In genomic region chr16:29744541-29745101, GRCh38 we compare ENCODE assay signal across 14 cellular contexts. TPM values are rescaled to one million over a fixed set of nuclear protein-coding genes. Genes with fewer than 3 reads are reported as not detected.
DNase-seq lines count a peak whose midpoint lies in the region; ATAC-seq and TF ChIP-seq lines count a peak whose summit lies in the region.
"Had no signal": no experiment of that assay in that cellular context is flagged by ENCODE, and none has a peak within 500 bp of the region (broad histone marks: within the 10 kb centered on the region; RNA-seq: fewer than 3 reads in every experiment).

No MANE protein-coding gene starts in this region.

- H3K4me2 ChIP-seq in Karpas-422 (ENCODE audit: low read depth, low read length, poor library complexity, severe bottlenecking), result no peak overlapping the region

- no peaks in the 10 kb centered on the region for H3K36me3 ChIP-seq in Karpas-422 (ENCODE audit: insufficient read depth, low read length)
- H3K36me3 ChIP-seq: vagina had no signal

- DNase-seq in stimulated activated CD4-positive, alpha-beta T cell treated with anti-CD3 and anti-CD28 coated beads, Interleukin-2, amount 100 ng/mL, for 24 hours, result peak; percentile 17 to 30
- DNase-seq in stimulated activated CD4-positive, alpha-beta T cell treated with anti-CD3 and anti-CD28 coated beads, Interleukin-1b, Interleukin-23, amount 100 ng/mL, for 48 hours, result no peak
- DNase-seq in activated B cell treated with CpG ODN at 0.5 μM for 24 hours (no peak), memory B cell (ENCODE audit: low spot score in 2 of 2) (no peak), Karpas-422 (no peak), Ammon's horn (ENCODE audit: low spot score) (no peak), caudate nucleus (lab: John Stamatoyannopoulos, UW) (no peak)
- DNase-seq: NCI-H2081 treated with DMSO at 0.1 percent for 48 hours had no signal

- H3K27me3 Mint-ChIP-seq in activated B cell treated with CpG ODN at 0.5 μM for 24 hours (no peaks in the 10 kb centered on the region), memory B cell (no peaks in the 10 kb centered on the region)

- H3K36me3 Mint-ChIP-seq in activated B cell treated with CpG ODN at 0.5 μM for 24 hours (ENCODE audit: low read depth) (peaks cover 49% of the 10 kb centered on the region), memory B cell (peaks cover 29% of the 10 kb centered on the region)

- H3K4me1 Mint-ChIP-seq in activated B cell treated with CpG ODN at 0.5 μM for 24 hours, result peaks cover 78% of the 10 kb centered on the region
- H3K4me1 Mint-ChIP-seq in memory B cell, result peaks cover 46% of the 10 kb centered on the region

- intact Hi-C loops in activated B cell treated with CpG ODN at 0.5 μM for 24 hours (cut with micrococcal nuclease), result loop anchor here (2.0 to 5.0 kb wide), 2 partner anchors 44 to 218 kb away; partner anchors contain the start of gene TMEM219

- ATAC-seq in activated B cell treated with CpG ODN at 0.5 μM for 24 hours (ENCODE audit: low read depth) (no peak), memory B cell (ENCODE audit: low read depth) (no peak), GM18870 (IDR thresholded peaks at IDR 0.05; ENCODE audit: unreplicated experiment) (no peak)
- ATAC-seq: Panc1 had no signal

- H3K27me3 ChIP-seq in Karpas-422 (ENCODE audit: low read length), result no peaks in the 10 kb centered on the region
- H3K27me3 ChIP-seq: vagina had no signal

- TF ChIP-seq CTCF in activated B cell treated with CpG ODN at 0.5 μM for 24 hours (IDR thresholded peaks at IDR 0.05), result no peak

- POLR2A ChIA-PET in activated B cell treated with CpG ODN at 0.5 μM for 24 hours (lab: Charles Lee), result interaction anchor here (0.6 to 1.2 kb wide), 6 partner anchors 10 to 102 kb away, joined by 3 to 11 read pairs (median 4); partner anchors contain the start of gene KIF22

- H4K20me1 ChIP-seq in Karpas-422 (ENCODE audit: insufficient read depth, low read depth, low read length), result no peaks in the 10 kb centered on the region

- no peak overlapping the region for H3K4me3 ChIP-seq in Karpas-422 (ENCODE audit: low read length)

- H3K9me3 Mint-ChIP-seq in activated B cell treated with CpG ODN at 0.5 μM for 24 hours (no peaks in the 10 kb centered on the region), memory B cell (no peaks in the 10 kb centered on the region)

- H3K9ac ChIP-seq in Karpas-422 (ENCODE audit: low read length), result no peak overlapping the region

- no peaks in the 10 kb centered on the region for H3K9me2 ChIP-seq in Karpas-422 (replicated peaks; ENCODE audit: insufficient read depth, low read length)

- H3K27ac Mint-ChIP-seq in activated B cell treated with CpG ODN at 0.5 μM for 24 hours, result peak overlapping the region; percentile 96
- H3K27ac Mint-ChIP-seq in memory B cell, result peak overlapping the region; percentile 98

- peak overlapping the region; percentile 94 for H3K4me3 Mint-ChIP-seq in activated B cell treated with CpG ODN at 0.5 μM for 24 hours
- peak overlapping the region; percentile 98 for H3K4me3 Mint-ChIP-seq in memory B cell

- H3K9me3 ChIP-seq in Karpas-422 (ENCODE audit: low read length), result no peaks in the 10 kb centered on the region
- H3K9me3 ChIP-seq: vagina had no signal

- peaks cover 6% of the 10 kb centered on the region for H3K4me1 ChIP-seq in Karpas-422 (ENCODE audit: low read length)
- H3K4me1 ChIP-seq: vagina had no signal

- CTCF ChIA-PET in activated B cell treated with CpG ODN at 0.5 μM for 24 hours (lab: Charles Lee), result no interaction called here

- no peak overlapping the region for H2AFZ ChIP-seq in Karpas-422 (ENCODE audit: low read length)

- H3K27ac ChIP-seq in Karpas-422 (ENCODE audit: low read length) (no peak overlapping the region), caudate nucleus (ENCODE audit: low read depth, low read length) (no peak overlapping the region)
- H3K27ac ChIP-seq: vagina had no signal

- no peaks in the 10 kb centered on the region for H3K79me2 ChIP-seq in Karpas-422 (ENCODE audit: low read length)

RNA-seq across cellular contexts. Expression of gene C16orf54, which starts 1.2 kb away (rescaled TPM):
- total RNA-seq in activated B cell treated with CpG ODN at 0.5 μM for 24 hours, result 20.4 and 22.5 TPM in 2 replicates
- total RNA-seq in Karpas-422 (2014; rRNA removed; shearing (Covaris generic); ENCODE audit: low replicate concordance), result 0.86 and 2.5 TPM in 2 replicates
- total RNA-seq: bronchial epithelial cell, fibroblast of lung had no signal

RNA-seq across cellular contexts. Expression of gene ZG16, which starts 33.4 kb away (rescaled TPM):
- not detected in 2 replicates for total RNA-seq in activated B cell treated with CpG ODN at 0.5 μM for 24 hours
- total RNA-seq in Karpas-422 (2014; rRNA removed; shearing (Covaris generic); ENCODE audit: low replicate concordance), result not detected in 2 replicates
- total RNA-seq: bronchial epithelial cell, fibroblast of lung, osteoblast, vagina had no signal

RNA-seq across cellular contexts. Expression of gene KIF22, which starts 45.9 kb away (rescaled TPM):
- 33.1 and 40.1 TPM in 2 replicates for total RNA-seq in activated B cell treated with CpG ODN at 0.5 μM for 24 hours
- 75.4 and 105 TPM in 2 replicates for total RNA-seq in Karpas-422 (2014; rRNA removed; shearing (Covaris generic); ENCODE audit: low replicate concordance)

Comparison
In these comparisons a context has a peak if more than half of its experiments do, and no peak if none do; other contexts are left out.
1. DNase-seq: peak in stimulated activated CD4-positive, alpha-beta T cell treated with anti-CD3 and anti-CD28 coated beads, Interleukin-2, amount 100 ng/mL, for 24 hours (2 of 2); none in stimulated activated CD4-positive, alpha-beta T cell treated with anti-CD3 and anti-CD28 coated beads, Interleukin-1b, Interleukin-23, amount 100 ng/mL, for 48 hours (single experiment), activated B cell treated with CpG ODN at 0.5 μM for 24 hours (single experiment), memory B cell (0 of 2), Karpas-422 (single experiment), Ammon's horn (single experiment) and caudate nucleus (0 of 61).